Comparison of ENCODE assay signal across 8 cellular contexts in genomic region chr1:44775078-44775929, GRCh38. TPM values are rescaled to one million over a fixed set of nuclear protein-coding genes. Genes with fewer than 3 reads are reported as not detected.
DNase-seq lines count a peak whose midpoint lies in the region; ATAC-seq and TF ChIP-seq lines count a peak whose summit lies in the region.

RPS8 (plus strand) TSS chr1:44775540; CDS start chr1:44775597, 57 bp downstream.

- H3K9me3 ChIP-seq in trophoblast cell (ENCODE audit: insufficient read depth, low read depth, low read length) (peaks cover 1% of the 10 kb centered on the region), tibial nerve (no peaks in the 10 kb centered on the region)

- peaks cover 16% of the 10 kb centered on the region for H3K79me1 ChIP-seq in trophoblast cell (ENCODE audit: low read length)

- H3K4me2 ChIP-seq in trophoblast cell (ENCODE audit: low read length): peak within 1 kb of the TSS; percentile 85

- peak within 1 kb of the TSS; percentile 89 for H3K9ac ChIP-seq in trophoblast cell (ENCODE audit: low read length)

- H3K36me3 Mint-ChIP-seq in activated naive CD8-positive, alpha-beta T cell treated with anti-CD3 and anti-CD28 coated beads, Interleukin-2, amount 50 U/mL, for 24 hours (ENCODE audit: low read depth): peaks cover 54% of the 10 kb centered on the region

- peak within 1 kb of the TSS; percentile 80 for H2BK120ac ChIP-seq in trophoblast cell (ENCODE audit: insufficient read depth, low read length, poor library complexity)

- peak within 1 kb of the TSS; percentile 96 for H4K8ac ChIP-seq in trophoblast cell (ENCODE audit: low read depth, low read length)

- peak within 1 kb of the TSS; percentile 94 for H3K4me3 Mint-ChIP-seq in activated naive CD8-positive, alpha-beta T cell treated with anti-CD3 and anti-CD28 coated beads, Interleukin-2, amount 50 U/mL, for 24 hours

- no peak within 1 kb of the TSS for H3K23ac ChIP-seq in trophoblast cell (ENCODE audit: low read length)

- TF ChIP-seq CTCF in GM12875 (IDR thresholded peaks at IDR 0.05; ENCODE audit: borderline replicate concordance, insufficient read depth, low read depth, low read length) (no peak), tibial nerve (IDR thresholded peaks at IDR 0.05) (peak in 2 of 5 experiments; percentile 24 to 43)

- H3K36me3 ChIP-seq in trophoblast cell (ENCODE audit: control insufficient read depth in 1 of 2, insufficient read depth in 2 of 2, low read length in 2 of 2) (peaks cover 32 to 37% of the 10 kb centered on the region in 2 experiments), tibial nerve (peaks cover 0 to 39% (median 12%) of the 10 kb centered on the region in 3 donors)

- peak within 1 kb of the TSS; percentile 88 for H2BK5ac ChIP-seq in trophoblast cell (ENCODE audit: low read depth, low read length, poor library complexity)

- H3K9me3 Mint-ChIP-seq in activated naive CD8-positive, alpha-beta T cell treated with anti-CD3 and anti-CD28 coated beads, Interleukin-2, amount 50 U/mL, for 24 hours: no peaks in the 10 kb centered on the region

- H3K4me1 ChIP-seq in trophoblast cell (ENCODE audit: control insufficient read depth in 1 of 2, insufficient read depth in 2 of 2, low read length in 2 of 2) (peaks cover 7 to 12% of the 10 kb centered on the region in 2 experiments), tibial nerve (peaks cover 0 to 36% (median 20%) of the 10 kb centered on the region in 4 donors)

- H2AFZ ChIP-seq in trophoblast cell (ENCODE audit: insufficient read depth, low read length, poor library complexity): peak within 1 kb of the TSS; percentile 92

- H4K91ac ChIP-seq in trophoblast cell (ENCODE audit: low read depth, low read length): peak within 1 kb of the TSS; percentile 92

- no peak within 1 kb of the TSS for H2BK12ac ChIP-seq in trophoblast cell (ENCODE audit: low read length)

- peak; percentile 93 to 95 for TF ChIP-seq POLR2A in tibial nerve (IDR thresholded peaks at IDR 0.05)

- DNase-seq in NCI-H1417 (lab: John Stamatoyannopoulos, UW): peak; percentile 92 to 96 (median 95)
- peak; percentile 90 for DNase-seq in SW480 (ENCODE audit: low spot score)
- DNase-seq in activated naive CD8-positive, alpha-beta T cell treated with anti-CD3 and anti-CD28 coated beads, Interleukin-2, amount 50 U/mL, for 24 hours: peak; percentile 91
- peak; percentile 96 for DNase-seq in cardiac septum (ENCODE audit: low spot score)
- DNase-seq in trophoblast cell: peak; percentile 95 to 97
- DNase-seq in tibial nerve (ENCODE audit: low spot score in 2 of 2): peak; percentile 88 to 96

- H3K4ac ChIP-seq in trophoblast cell (ENCODE audit: low read depth, low read length): peak within 1 kb of the TSS; percentile 93

- H3K27me3 Mint-ChIP-seq in activated naive CD8-positive, alpha-beta T cell treated with anti-CD3 and anti-CD28 coated beads, Interleukin-2, amount 50 U/mL, for 24 hours: no peaks in the 10 kb centered on the region

- WGBS in trophoblast cell (ENCODE audit: extremely low coverage, insufficient coverage, insufficient read length): 100% methylated on average over 1 of the region's 65 CpGs
- WGBS in tibial nerve, 2 donors: 0 to 1% methylated on average over 53 to 62 of the region's 65 CpGs

- peak within 1 kb of the TSS; percentile 80 for H3K27ac ChIP-seq in trophoblast cell (ENCODE audit: low read depth, low read length)
- H3K27ac ChIP-seq in tibial nerve: peak within 1 kb of the TSS; percentile 90 to 98 (median 92)

- H3K27me3 ChIP-seq in trophoblast cell (ENCODE audit: insufficient read depth, low read length) (no peaks in the 10 kb centered on the region), tibial nerve (no peaks in the 10 kb centered on the region)

- TF ChIP-seq EP300 in tibial nerve (IDR thresholded peaks at IDR 0.05): peak; percentile 77 to 100

- H3K14ac ChIP-seq in trophoblast cell (ENCODE audit: low read length): peak within 1 kb of the TSS; percentile 94

- H3K4me1 Mint-ChIP-seq in activated naive CD8-positive, alpha-beta T cell treated with anti-CD3 and anti-CD28 coated beads, Interleukin-2, amount 50 U/mL, for 24 hours: peaks cover 31% of the 10 kb centered on the region

- peak; percentile 79 for ATAC-seq in HG02759 (IDR thresholded peaks at IDR 0.05; ENCODE audit: unreplicated experiment)
- peak; percentile 71 for ATAC-seq in activated naive CD8-positive, alpha-beta T cell treated with anti-CD3 and anti-CD28 coated beads, Interleukin-2, amount 50 U/mL, for 24 hours

- H2AK5ac ChIP-seq in trophoblast cell (ENCODE audit: low read length): peak within 1 kb of the TSS; percentile 80

- H3K27ac Mint-ChIP-seq in activated naive CD8-positive, alpha-beta T cell treated with anti-CD3 and anti-CD28 coated beads, Interleukin-2, amount 50 U/mL, for 24 hours: peak within 1 kb of the TSS; percentile 95

- peak within 1 kb of the TSS; percentile 63 for H3K18ac ChIP-seq in trophoblast cell (ENCODE audit: low read length)

- H4K12ac ChIP-seq in trophoblast cell (ENCODE audit: low read depth, low read length): peak within 1 kb of the TSS; percentile 97

- H3K79me2 ChIP-seq in trophoblast cell (ENCODE audit: control insufficient read depth, insufficient read depth, low read length, poor library complexity): peaks cover 19% of the 10 kb centered on the region

- intact Hi-C loops in cardiac septum (cut with DNase I): no loop called here

- peak within 1 kb of the TSS; percentile 98 for H3K4me3 ChIP-seq in GM12875 (ENCODE audit: low read depth, low read length)
- H3K4me3 ChIP-seq in trophoblast cell (ENCODE audit: low read depth, low read length): peak within 1 kb of the TSS; percentile 94
- H3K4me3 ChIP-seq in tibial nerve: peak within 1 kb of the TSS; percentile 60 to 90 (median 84)

RNA-seq across cellular contexts. Expression of gene RPS8, which starts in this region (rescaled TPM):
- total RNA-seq in cardiac septum (581 TPM), tibial nerve (1,000 to 10,000 TPM; 2,048 to 2,345 (median 2,235) TPM)
- polyA plus RNA-seq in trophoblast cell (2013): 4,158 and 4,170 TPM in 2 replicates

Comparison
In these comparisons a context has a peak if more than half of its experiments do, and no peak if none do; other contexts are left out.
1. Peak in every context shown above with its lines: DNase-seq, ATAC-seq, H3K4me3 ChIP-seq and H3K27ac ChIP-seq.